In the genomic region with DNA sequence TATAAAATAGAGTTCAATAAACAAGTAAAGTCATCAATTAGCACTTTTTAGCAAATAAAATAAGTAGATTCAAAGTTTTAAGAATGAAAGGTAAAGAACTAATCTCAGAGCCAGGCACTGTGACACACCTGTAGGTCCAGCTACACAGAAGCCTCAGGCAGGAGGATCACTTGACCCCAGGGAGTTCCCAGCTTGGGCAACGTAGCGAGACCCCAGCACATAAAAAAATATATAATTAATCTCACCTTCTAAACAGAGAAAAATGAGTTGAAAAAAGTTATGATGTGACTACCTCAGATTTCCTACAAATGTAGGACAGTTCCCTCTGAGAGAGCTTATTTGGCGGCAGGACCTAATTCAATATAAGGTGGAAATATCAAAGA, we compare ENCODE assay signal across 9 cellular contexts. TPM values are rescaled to one million over a fixed set of nuclear protein-coding genes. Genes with fewer than 3 reads are reported as not detected.
DNase-seq lines count a peak whose midpoint lies in the region; ATAC-seq and TF ChIP-seq lines count a peak whose summit lies in the region.
"Had no signal": no experiment of that assay in that cellular context is flagged by ENCODE, and none has a peak within 500 bp of the region (broad histone marks: within the 10 kb centered on the region; RNA-seq: fewer than 3 reads in every experiment).

No MANE protein-coding gene starts in this region.

- H3K27me3 ChIP-seq in CD8-positive, alpha-beta T cell (ENCODE audit: insufficient read depth, low read length) = no peaks in the 10 kb centered on the region
- H3K27me3 ChIP-seq: suprapubic skin had no signal

- DNase-seq in CD8-positive, alpha-beta T cell = no peak
- no peak for DNase-seq in HFFc6
- DNase-seq in activated naive CD4-positive, alpha-beta T cell treated with anti-CD3 and anti-CD28 coated beads, Interleukin-2, amount 50 U/mL, for 72 hours (ENCODE audit: low spot score in 2 of 2) = no peak
- DNase-seq in natural killer cell = no peak
- DNase-seq in MCF 10A (ENCODE audit: unreplicated experiment) = no peak
- DNase-seq in stimulated activated CD4-positive, alpha-beta T cell treated with anti-CD3 and anti-CD28 coated beads, Interleukin-2, amount 100 ng/mL, for 48 hours = no peak

- peaks cover 12% of the 10 kb centered on the region for H3K36me3 ChIP-seq in CD8-positive, alpha-beta T cell (ENCODE audit: insufficient read depth, low read length)

- no peak for TF ChIP-seq CTCF in CD8-positive, alpha-beta T cell (IDR thresholded peaks at IDR 0.05)
- TF ChIP-seq CTCF in HFFc6 (IDR thresholded peaks at IDR 0.05) (no peak), natural killer cell (IDR thresholded peaks at IDR 0.05) (no peak), MCF 10A (IDR thresholded peaks at IDR 0.05; ENCODE audit: unreplicated experiment) (no peak)

- H3K27ac Mint-ChIP-seq in CD8-positive, alpha-beta T cell = peak overlapping the region; percentile 97
- peak overlapping the region; percentile 31; the same call in 1 of the 2 replicates for H3K27ac Mint-ChIP-seq in HFFc6
- H3K27ac Mint-ChIP-seq in activated naive CD4-positive, alpha-beta T cell treated with anti-CD3 and anti-CD28 coated beads, Interleukin-2, amount 50 U/mL, for 72 hours = peak overlapping the region; percentile 97 to 99
- H3K27ac Mint-ChIP-seq in natural killer cell = peak overlapping the region; percentile 98 to 100
- no peak overlapping the region for H3K27ac Mint-ChIP-seq in MCF 10A (ENCODE audit: low read depth, unreplicated experiment)

- peaks cover 57% of the 10 kb centered on the region for H3K4me1 ChIP-seq in CD8-positive, alpha-beta T cell (ENCODE audit: insufficient read depth, low read length)
- H3K4me1 ChIP-seq: suprapubic skin had no signal

- no peak for ATAC-seq in CD8-positive, alpha-beta T cell
- ATAC-seq in activated naive CD4-positive, alpha-beta T cell treated with anti-CD3 and anti-CD28 coated beads, Interleukin-2, amount 50 U/mL, for 72 hours = no peak
- ATAC-seq in natural killer cell (peak in 1 of 3 donors; percentile 4), HG02885 (IDR thresholded peaks at IDR 0.05; ENCODE audit: poor library complexity, unreplicated experiment) (no peak), HG03442 (IDR thresholded peaks at IDR 0.05; ENCODE audit: unreplicated experiment) (no peak)

- H3K36me3 Mint-ChIP-seq in CD8-positive, alpha-beta T cell = peaks cover 45% of the 10 kb centered on the region
- H3K36me3 Mint-ChIP-seq in HFFc6 (ENCODE audit: low read depth) (peaks cover 37% of the 10 kb centered on the region), natural killer cell (peaks cover 25% of the 10 kb centered on the region), MCF 10A (ENCODE audit: insufficient read depth, unreplicated experiment) (peaks cover 83% of the 10 kb centered on the region)
- H3K36me3 Mint-ChIP-seq in activated naive CD4-positive, alpha-beta T cell treated with anti-CD3 and anti-CD28 coated beads, Interleukin-2, amount 50 U/mL, for 72 hours = peaks cover 28 to 50% of the 10 kb centered on the region in 2 donors

- H3K27me3 Mint-ChIP-seq in CD8-positive, alpha-beta T cell (ENCODE audit: low read depth) = no peaks in the 10 kb centered on the region
- H3K27me3 Mint-ChIP-seq in HFFc6 (ENCODE audit: insufficient read depth) = no peaks in the 10 kb centered on the region; the same call in 1 of the 2 replicates
- H3K27me3 Mint-ChIP-seq in natural killer cell (ENCODE audit: low read depth in 2 of 2) = no peaks in the 10 kb centered on the region
- H3K27me3 Mint-ChIP-seq in MCF 10A (ENCODE audit: insufficient read depth, unreplicated experiment) = no peaks in the 10 kb centered on the region

- peak overlapping the region; percentile 73 for H3K4me3 Mint-ChIP-seq in CD8-positive, alpha-beta T cell
- H3K4me3 Mint-ChIP-seq in HFFc6 (no peak overlapping the region), natural killer cell (peak overlapping the region; percentile 77), MCF 10A (ENCODE audit: unreplicated experiment) (no peak overlapping the region)

- intact Hi-C loops in CD8-positive, alpha-beta T cell (cut with DNase I, micrococcal nuclease) = loop anchor here (1.0 to 10.0 kb wide), 22 partner anchors 8 to 837 kb away; a partner anchor contains a TSS
- intact Hi-C loops in natural killer cell (cut with micrococcal nuclease) (loop anchor here (1.0 to 5.0 kb wide), 12 partner anchors 12 to 488 kb away; a partner anchor contains a TSS), MCF 10A (cut with micrococcal nuclease) (loop anchor here (1.0 to 2.0 kb wide), 4 partner anchors 75 to 283 kb away; a partner anchor contains a TSS)

- POLR2A ChIA-PET in CD8-positive, alpha-beta T cell (lab: Charles Lee) = interaction anchor here (0.6 to 6.6 kb wide), 52 partner anchors 9 to 846 kb away, joined by 3 to 167 read pairs (median 5); a partner anchor contains a TSS
- POLR2A ChIA-PET in MCF 10A (lab: Yijun Ruan, JAX) = interaction anchor here (1.2 to 3.9 kb wide), 8 partner anchors 9 to 269 kb away, joined by 4 to 23 read pairs (median 8); a partner anchor contains a TSS

- H3K9me3 ChIP-seq in CD8-positive, alpha-beta T cell (ENCODE audit: low read length) = no peaks in the 10 kb centered on the region
- H3K9me3 ChIP-seq: suprapubic skin had no signal

- H3K4me1 Mint-ChIP-seq in CD8-positive, alpha-beta T cell (ENCODE audit: low read depth) = peaks cover 58% of the 10 kb centered on the region
- H3K4me1 Mint-ChIP-seq in HFFc6 (ENCODE audit: low read depth) = peaks cover 53% of the 10 kb centered on the region
- H3K4me1 Mint-ChIP-seq in natural killer cell = peaks cover 57% of the 10 kb centered on the region in 2 donors
- peaks cover 8% of the 10 kb centered on the region for H3K4me1 Mint-ChIP-seq in MCF 10A (ENCODE audit: insufficient read depth, unreplicated experiment)

- CTCF ChIA-PET in CD8-positive, alpha-beta T cell (lab: Charles Lee) = interaction anchor here (0.6 to 14.3 kb wide), 117 partner anchors 9 to 1071 kb away, joined by 3 to 408 read pairs (median 5); a partner anchor contains a TSS
- CTCF ChIA-PET in MCF 10A (lab: Yijun Ruan, JAX) = interaction anchor here (0.5 to 4.6 kb wide), 68 partner anchors 8 to 463 kb away, joined by 3 to 206 read pairs (median 6); a partner anchor contains a TSS

- H3K9me3 Mint-ChIP-seq in CD8-positive, alpha-beta T cell = no peaks in the 10 kb centered on the region
- H3K9me3 Mint-ChIP-seq in HFFc6 (no peaks in the 10 kb centered on the region), natural killer cell (no peaks in the 10 kb centered on the region), MCF 10A (ENCODE audit: unreplicated experiment) (no peaks in the 10 kb centered on the region)
- no peaks in the 10 kb centered on the region for H3K9me3 Mint-ChIP-seq in activated naive CD4-positive, alpha-beta T cell treated with anti-CD3 and anti-CD28 coated beads, Interleukin-2, amount 50 U/mL, for 72 hours

- H3K27ac ChIP-seq in CD8-positive, alpha-beta T cell (ENCODE audit: low read depth, low read length) = peak overlapping the region; percentile 58
- H3K27ac ChIP-seq: suprapubic skin had no signal

- H3K4me3 ChIP-seq in CD8-positive, alpha-beta T cell (ENCODE audit: low read depth, low read length) = peak overlapping the region; percentile 38
- H3K4me3 ChIP-seq: suprapubic skin had no signal

- BruUV-seq in MCF 10A (replicated peaks; lab: Mats Ljungman, UMichigan) = no TSS peak

RNA-seq across cellular contexts. Expression of a gene that starts 19.3 kb away (rescaled TPM):
- total RNA-seq in CD8-positive, alpha-beta T cell = 10 to 100 TPM; 27.2 to 35.6 TPM
- 100 to 1,000 TPM; 292 to 311 (median 302) TPM for total RNA-seq in HFFc6 (2021; fragmentation: NEBNext Ultra II Directional; extraction: Animal tissue kit (Norgen Biotek cat#: 25700))
- total RNA-seq in activated naive CD4-positive, alpha-beta T cell treated with anti-CD3 and anti-CD28 coated beads, Interleukin-2, amount 50 U/mL, for 72 hours = 100 to 1,000 TPM; 218 to 240 TPM
- total RNA-seq in natural killer cell = 10 to 100 TPM; 79.5 to 97.9 (median 92.8) TPM
- total RNA-seq in MCF 10A (2022) = 166 and 210 TPM in 2 replicates

RNA-seq across cellular contexts. Expression of a gene that starts 28.4 kb away (rescaled TPM):
- total RNA-seq in CD8-positive, alpha-beta T cell = 1 to 10 TPM; 7.9 to 8.3 TPM
- total RNA-seq in HFFc6 (2021; fragmentation: NEBNext Ultra II Directional; extraction: Animal tissue kit (Norgen Biotek cat#: 25700)) = 10 to 100 TPM; 22.2 to 31.6 (median 27.5) TPM
- total RNA-seq in activated naive CD4-positive, alpha-beta T cell treated with anti-CD3 and anti-CD28 coated beads, Interleukin-2, amount 50 U/mL, for 72 hours = 10 to 100 TPM; 13.8 to 26.5 TPM
- total RNA-seq in natural killer cell (10 to 100 TPM; 29.7 to 39.3 (median 30.2) TPM), MCF 10A (2022) (10.3 and 16.7 TPM in 2 replicates)

Comparison
In these comparisons a context has a peak if more than half of its experiments do, and no peak if none do; other contexts are left out.
1. H3K4me3 Mint-ChIP-seq: peak in CD8-positive, alpha-beta T cell (single experiment) and natural killer cell (single experiment); none in HFFc6 (single experiment) and MCF 10A (single experiment).